Comparison of ENCODE assay signal across 1 cellular context in the genomic region with DNA sequence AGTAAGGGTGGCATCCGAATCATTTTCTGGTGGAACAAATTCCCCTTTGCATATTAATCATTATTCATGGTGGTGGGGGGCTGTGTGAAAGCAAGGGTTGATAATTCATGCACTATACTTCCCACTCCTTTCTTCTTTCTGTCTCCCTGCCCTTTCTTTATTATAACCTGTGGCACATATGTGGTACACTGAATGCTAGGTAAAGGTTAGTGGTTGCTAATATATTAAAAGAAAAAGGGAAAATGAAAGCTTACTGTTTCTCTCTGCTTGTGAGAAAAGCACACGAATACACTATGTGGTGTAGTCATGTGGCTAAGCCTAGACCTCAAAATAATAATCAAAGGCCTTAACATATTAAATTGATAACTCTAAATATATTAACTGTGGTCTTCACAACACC.
TF ChIP-seq lines count a peak whose summit lies in the region.

No MANE protein-coding gene starts in this region.

TF ChIP-seq in GM12878, 131 proteins besides CTCF, POLR2A, EP300 and RAD21 (continued from another document):
- TF ChIP-seq MYC (IDR thresholded peaks at IDR 0.05; ENCODE audit: insufficient read depth, insufficient read length, insufficient replicate concordance, low read length, severe bottlenecking), result no peak
- no peak for TF ChIP-seq ZBED1 (IDR thresholded peaks at IDR 0.05; ENCODE audit: borderline replicate concordance)
- TF ChIP-seq NRF1 (conservative IDR thresholded peaks at IDR 0.05; ENCODE audit: low read depth, low read length), result no peak
- TF ChIP-seq SUPT20H (IDR thresholded peaks at IDR 0.05; ENCODE audit: borderline replicate concordance, control insufficient read depth, low read depth, low read length), result no peak
- no peak for TF ChIP-seq SP1 (IDR thresholded peaks at IDR 0.05; ENCODE audit: low read depth, low read length)
